ENCODE assay signal across 21 cellular contexts in the genomic region with DNA sequence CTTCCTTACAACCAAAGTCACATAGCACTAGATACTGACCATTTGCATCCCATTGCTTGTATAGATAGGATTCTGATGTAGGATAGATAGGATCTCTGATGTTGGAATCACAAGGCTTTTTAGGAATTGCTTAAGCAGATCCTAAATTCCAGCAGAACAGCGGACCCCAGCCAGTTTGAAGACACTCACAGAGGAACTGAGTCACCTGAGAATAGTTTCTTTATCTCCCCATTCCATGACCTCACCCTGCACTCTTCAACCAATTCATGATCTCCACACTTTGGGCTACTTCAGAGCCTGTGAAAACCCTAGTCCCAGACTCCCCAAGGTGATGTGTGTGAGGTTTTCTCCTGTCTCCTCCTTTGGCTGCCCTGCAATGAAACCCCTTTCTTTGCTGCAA.
DNase-seq lines count a peak whose midpoint lies in the region; ATAC-seq, FAIRE-seq and TF ChIP-seq lines count a peak whose summit lies in the region.
"Had no signal": no experiment of that assay in that cellular context is flagged by ENCODE, and none has a peak within 500 bp of the region (broad histone marks: within the 10 kb centered on the region; RNA-seq: fewer than 3 reads in every experiment).

No MANE protein-coding gene starts in this region.

- no peaks in the 10 kb centered on the region for H3K9me2 ChIP-seq in OCI-LY1 (ENCODE audit: low read depth, low read length)

- no peak for TF ChIP-seq RAD21 in H1 (IDR thresholded peaks at IDR 0.05 in 1 of 2, conservative IDR thresholded peaks at IDR 0.05 in 1 of 2; ENCODE audit: low read depth in 2 of 2, low read length in 2 of 2)

- H3K56ac ChIP-seq in H1 (replicated peaks; ENCODE audit: insufficient read length, low read depth, low read length) (no peak overlapping the region), mesendoderm (ENCODE audit: low read length) (no peak overlapping the region)

- no peak overlapping the region for H3K27ac ChIP-seq in OCI-LY1 (ENCODE audit: low read depth, low read length, poor library complexity, severe bottlenecking)
- H3K27ac ChIP-seq in H1 (ENCODE audit: low read depth, low read length), result no peak overlapping the region
- no peak overlapping the region for H3K27ac ChIP-seq in mesendoderm (ENCODE audit: low read depth, low read length)
- H3K27ac ChIP-seq: BLaER1 treated with 17β-estradiol and CSF1 and Interleukin-3, amounts not matched to agents 10 nM and 100 nM; C4-2B had no signal

- no peak for TF ChIP-seq CTCF in OCI-LY1 (IDR thresholded peaks at IDR 0.05; ENCODE audit: low read length)
- TF ChIP-seq CTCF in H1 (IDR thresholded peaks at IDR 0.05; ENCODE audit: control extremely low read depth in 1 of 3, insufficient read depth in 1 of 3, low read depth in 1 of 3, low read length in 3 of 3), result no peak

- H2AK5ac ChIP-seq in H1 (ENCODE audit: low read depth, low read length) (no peak overlapping the region), mesendoderm (ENCODE audit: low read length) (no peak overlapping the region)

- DNase-seq in H1 (ENCODE audit: low read depth in 1 of 2, low spot score in 2 of 2) (no peak), mesendoderm (peak; percentile 77), DMS53 (lab: John Stamatoyannopoulos, UW) (no peak)
- no peak for DNase-seq in stimulated activated CD4-positive, alpha-beta T cell treated with anti-CD3 and anti-CD28 coated beads, Interleukin-4, amount 100 ng/mL, for 4 hours
- DNase-seq: 8988T; ACHN; Caco-2; Calu3; CD4-positive, alpha-beta T cell; CD8-positive, alpha-beta T cell; DMS 273 treated with DMSO at 0.1 percent for 48 hours; DMS153; DMS79 treated with DMSO at 0.1 percent for 48 hours; GF-D8 had no signal

- H3K23me2 ChIP-seq in H1 (ENCODE audit: low read depth, low read length), result no peaks in the 10 kb centered on the region

- H3K9ac ChIP-seq in OCI-LY1 (ENCODE audit: low read length), result no peak overlapping the region
- no peak overlapping the region for H3K9ac ChIP-seq in H1 (replicated peaks in 1 of 4; ENCODE audit: extremely low read depth in 1 of 4, low read depth in 3 of 4, low read length in 3 of 4)
- no peak overlapping the region for H3K9ac ChIP-seq in mesendoderm (ENCODE audit: low read length)
- H3K9ac ChIP-seq: BLaER1 treated with 17β-estradiol and CSF1 and Interleukin-3, amounts not matched to agents 10 nM and 100 nM had no signal

- peak overlapping the region; percentile 57; the same call in 1 of the 2 replicates for H2AFZ ChIP-seq in OCI-LY1 (ENCODE audit: low read length)
- peak overlapping the region; percentile 89; the same call in 1 of the 2 replicates for H2AFZ ChIP-seq in H1 (ENCODE audit: low read length)

- no peaks in the 10 kb centered on the region for H4K20me1 ChIP-seq in OCI-LY1 (ENCODE audit: insufficient read depth, low read length)
- H4K20me1 ChIP-seq in H1 (replicated peaks in 1 of 2; ENCODE audit: control insufficient read depth in 1 of 2, insufficient read depth in 2 of 2, low read length in 2 of 2), result no peaks in the 10 kb centered on the region
- H4K20me1 ChIP-seq: BLaER1 treated with 17β-estradiol and CSF1 and Interleukin-3, amounts not matched to agents 10 nM and 100 nM had no signal

- H4K5ac ChIP-seq in H1 (ENCODE audit: insufficient read length, low read depth, low read length) (no peak overlapping the region), mesendoderm (ENCODE audit: low read length) (no peak overlapping the region)

- no peaks in the 10 kb centered on the region for H3K79me1 ChIP-seq in H1 (ENCODE audit: low read depth, low read length)
- H3K79me1 ChIP-seq in mesendoderm (ENCODE audit: low read length), result no peaks in the 10 kb centered on the region

- H3K27me3 ChIP-seq in OCI-LY1 (ENCODE audit: insufficient read depth, low read length) (no peaks in the 10 kb centered on the region), H1 (replicated peaks in 1 of 4; ENCODE audit: control insufficient read depth in 3 of 4, extremely low read depth in 1 of 4, insufficient read depth in 3 of 4, low read length in 3 of 4) (no peaks in the 10 kb centered on the region), mesendoderm (ENCODE audit: insufficient read depth, low read length, poor library complexity) (no peaks in the 10 kb centered on the region)
- H3K27me3 ChIP-seq: BLaER1 treated with 17β-estradiol and CSF1 and Interleukin-3, amounts not matched to agents 10 nM and 100 nM had no signal

- H3K79me2 ChIP-seq in OCI-LY1 (ENCODE audit: insufficient read depth, low read length) (no peaks in the 10 kb centered on the region), H1 (ENCODE audit: control insufficient read depth in 1 of 2, insufficient read depth in 2 of 2, low read length in 2 of 2) (no peaks in the 10 kb centered on the region), mesendoderm (ENCODE audit: control insufficient read depth, insufficient read depth, low read length) (no peaks in the 10 kb centered on the region)

- H3K4me1 ChIP-seq in OCI-LY1 (ENCODE audit: insufficient read depth, low read length, severe bottlenecking) (peaks cover 41% of the 10 kb centered on the region), H1 (replicated peaks in 1 of 4; ENCODE audit: control insufficient read depth in 3 of 4, insufficient read depth in 4 of 4, low read length in 3 of 4) (no peaks in the 10 kb centered on the region), mesendoderm (ENCODE audit: control insufficient read depth, low read depth, low read length) (no peaks in the 10 kb centered on the region)
- H3K4me1 ChIP-seq: BLaER1 treated with 17β-estradiol and CSF1 and Interleukin-3, amounts not matched to agents 10 nM and 100 nM; Caco-2 had no signal

- CTCF ChIA-PET in H1 (lab: Charles Lee; ENCODE audit: partially characterized antibody), result no interaction called here

- no peak overlapping the region for H3K4me3 ChIP-seq in OCI-LY1 (ENCODE audit: low read depth, low read length, poor library complexity, severe bottlenecking)
- H3K4me3 ChIP-seq in H1 (ENCODE audit: extremely low read depth in 1 of 4, insufficient read depth in 2 of 4, low read depth in 3 of 4, low read length in 4 of 4), result no peak overlapping the region
- no peak overlapping the region for H3K4me3 ChIP-seq in mesendoderm (ENCODE audit: low read length)
- H3K4me3 ChIP-seq: BLaER1 treated with 17β-estradiol and CSF1 and Interleukin-3, amounts not matched to agents 10 nM and 100 nM had no signal

- H3K23ac ChIP-seq in H1 (ENCODE audit: insufficient read length) (no peak overlapping the region), mesendoderm (ENCODE audit: low read length) (no peak overlapping the region)

- H3K9me3 ChIP-seq in OCI-LY1 (ENCODE audit: low read length) (no peaks in the 10 kb centered on the region), H1 (ENCODE audit: insufficient read depth in 2 of 2, low read depth in 1 of 2, low read length in 1 of 2) (no peaks in the 10 kb centered on the region)
- H3K9me3 ChIP-seq: BLaER1 treated with 17β-estradiol and CSF1 and Interleukin-3, amounts not matched to agents 10 nM and 100 nM; Caco-2 had no signal

- H2BK20ac ChIP-seq in H1 (ENCODE audit: low read length), result no peak overlapping the region

- H3K4ac ChIP-seq in H1 (replicated peaks; ENCODE audit: insufficient read length, low read depth, low read length) (no peak overlapping the region), mesendoderm (ENCODE audit: low read depth, low read length) (no peak overlapping the region)

- no peak overlapping the region for H4K91ac ChIP-seq in H1 (replicated peaks; ENCODE audit: insufficient read length, low read length)

- H3F3A ChIP-seq in OCI-LY1 (ENCODE audit: insufficient read depth, low read length), result no peaks in the 10 kb centered on the region

- H2BK120ac ChIP-seq in H1 (replicated peaks; ENCODE audit: low read depth, low read length), result no peak overlapping the region
- no peak overlapping the region for H2BK120ac ChIP-seq in mesendoderm (ENCODE audit: low read depth, low read length)

- no peak for TF ChIP-seq EP300 in H1 (IDR thresholded peaks at IDR 0.05; ENCODE audit: borderline replicate concordance in 1 of 2, low read depth in 2 of 2, low read length in 2 of 2)

- WGBS in H1 (ENCODE audit: extremely low coverage in 1 of 2, insufficient coverage in 1 of 2, insufficient read length in 1 of 2, insufficient replicate concordance in 2 of 2, low coverage in 1 of 2, low lambda C conversion rate in 2 of 2, missing lambda C conversion rate in 1 of 2), 2 experiments, result 93% methylated on average over 1 of the region's 1 CpG; no CpG with 5 or more reads in 1 of the 2 experiments
- WGBS in mesendoderm (ENCODE audit: extremely low coverage, insufficient coverage, low lambda C conversion rate), result no CpG with 5 or more reads among the region's 1 CpG

- H4K8ac ChIP-seq in H1 (ENCODE audit: extremely low read depth, insufficient read depth, low read length) (no peak overlapping the region), mesendoderm (ENCODE audit: low read depth, low read length) (no peak overlapping the region)

- H3K4me2 ChIP-seq in OCI-LY1 (ENCODE audit: low read length), result no peak overlapping the region
- H3K4me2 ChIP-seq in H1 (ENCODE audit: insufficient read depth in 1 of 2, low read depth in 2 of 2, low read length in 2 of 2), result no peak overlapping the region
- no peak overlapping the region for H3K4me2 ChIP-seq in mesendoderm (ENCODE audit: low read length)
- H3K4me2 ChIP-seq: BLaER1 treated with 17β-estradiol and CSF1 and Interleukin-3, amounts not matched to agents 10 nM and 100 nM had no signal

- POLR2A ChIA-PET in H1 (lab: Charles Lee; ENCODE audit: partially characterized antibody), result no interaction called here

- no peak overlapping the region for H3K14ac ChIP-seq in H1 (ENCODE audit: insufficient read length)

- no peak for TF ChIP-seq POLR2A in H1 (IDR thresholded peaks at IDR 0.05; ENCODE audit: control extremely low read depth in 1 of 2, low read depth in 2 of 2, low read length in 2 of 2)

- FAIRE-seq in H1 (lab: Jason Lieb, UNC), result no peak
- FAIRE-seq: G401.6, GM12891, GM19239 had no signal

- ATAC-seq in HG02840 (IDR thresholded peaks at IDR 0.05; ENCODE audit: low FRiP score, unreplicated experiment), result no peak
- ATAC-seq: CD8-positive, alpha-beta T cell had no signal

- no peak overlapping the region for H2BK5ac ChIP-seq in H1 (ENCODE audit: low read depth, low read length)
- H2BK5ac ChIP-seq in mesendoderm (ENCODE audit: low read length), result no peak overlapping the region

- H3K36me3 ChIP-seq in OCI-LY1 (ENCODE audit: insufficient read depth, low read length) (no peaks in the 10 kb centered on the region), H1 (ENCODE audit: control insufficient read depth in 2 of 4, insufficient read depth in 4 of 4, low read length in 3 of 4) (no peaks in the 10 kb centered on the region), mesendoderm (ENCODE audit: control insufficient read depth, insufficient read depth, low read length) (no peaks in the 10 kb centered on the region)
- H3K36me3 ChIP-seq: BLaER1 treated with 17β-estradiol and CSF1 and Interleukin-3, amounts not matched to agents 10 nM and 100 nM had no signal

- no peak overlapping the region for H2BK12ac ChIP-seq in H1 (ENCODE audit: low read depth, low read length)

- H3K18ac ChIP-seq in H1 (ENCODE audit: extremely low read depth, low read length) (no peak overlapping the region), mesendoderm (ENCODE audit: low read length) (no peak overlapping the region)

- no peak overlapping the region for H2BK15ac ChIP-seq in H1 (ENCODE audit: low read length)
- no peak overlapping the region for H2BK15ac ChIP-seq in mesendoderm (replicated peaks; ENCODE audit: low read depth)

TF ChIP-seq in H1, 55 proteins besides CTCF, POLR2A, EP300 and RAD21 (continues in another document):
- TF ChIP-seq MAFK (IDR thresholded peaks at IDR 0.05; ENCODE audit: low read depth, low read length), result no peak
